Comparison of ENCODE assay signal across 21 cellular contexts in the genomic region with DNA sequence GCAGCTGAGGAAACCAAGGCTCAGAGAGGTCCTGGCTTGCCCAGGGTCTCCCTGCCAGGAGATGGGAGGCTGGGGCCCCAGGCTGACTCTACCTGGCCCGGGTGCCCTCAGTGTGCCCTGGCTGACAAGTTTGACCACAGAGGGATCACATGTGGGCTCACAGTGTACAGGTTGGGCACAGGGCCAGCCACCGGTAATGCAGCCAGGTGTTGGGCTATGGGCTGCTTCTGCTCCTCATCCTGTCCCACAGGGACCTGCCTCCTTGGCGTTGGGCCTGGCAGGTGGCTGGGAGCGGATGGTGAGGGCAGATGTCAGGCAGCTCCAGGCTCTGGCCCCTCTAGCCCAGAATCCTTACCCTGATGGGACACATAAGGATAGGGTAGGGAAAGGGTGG.
DNase-seq lines count a peak whose midpoint lies in the region; ATAC-seq and TF ChIP-seq lines count a peak whose summit lies in the region.
"Had no signal": no experiment of that assay in that cellular context is flagged by ENCODE, and none has a peak within 500 bp of the region (broad histone marks: within the 10 kb centered on the region; RNA-seq: fewer than 3 reads in every experiment).

No MANE protein-coding gene starts in this region.

- H3K27me3 ChIP-seq in left ventricle myocardium inferior (ENCODE audit: low read depth) = no peaks in the 10 kb centered on the region
- no peaks in the 10 kb centered on the region for H3K27me3 ChIP-seq in SJSA1 (replicated peaks)
- H3K27me3 ChIP-seq in upper lobe of right lung = no peaks in the 10 kb centered on the region
- H3K27me3 ChIP-seq: body of pancreas, right lobe of liver had no signal

- H3K36me3 ChIP-seq in left ventricle myocardium inferior (no peaks in the 10 kb centered on the region), SJSA1 (no peaks in the 10 kb centered on the region), upper lobe of right lung (no peaks in the 10 kb centered on the region)
- H3K36me3 ChIP-seq: right lobe of liver had no signal

- H3K4me1 ChIP-seq in left ventricle myocardium inferior = peaks cover 67% of the 10 kb centered on the region
- peaks cover 63% of the 10 kb centered on the region for H3K4me1 ChIP-seq in SJSA1 (replicated peaks)
- H3K4me1 ChIP-seq in upper lobe of right lung = peaks cover 1% of the 10 kb centered on the region
- H3K4me1 ChIP-seq: body of pancreas, right lobe of liver had no signal

- H3K9me3 ChIP-seq in left ventricle myocardium inferior (replicated peaks) = no peaks in the 10 kb centered on the region
- no peaks in the 10 kb centered on the region for H3K9me3 ChIP-seq in SJSA1 (replicated peaks)
- H3K9me3 ChIP-seq in upper lobe of right lung = no peaks in the 10 kb centered on the region
- H3K9me3 ChIP-seq: body of pancreas, right lobe of liver had no signal

- no peak for ATAC-seq in Right ventricle myocardium superior (ENCODE audit: poor library complexity)
- peak; percentile 27 for ATAC-seq in upper lobe of right lung
- ATAC-seq in left colon = no peak
- ATAC-seq: body of pancreas, HCT116, K562 had no signal

- no peak for DNase-seq in left ventricle myocardium inferior
- DNase-seq in Right ventricle myocardium superior = no peak
- peak; percentile 63 for DNase-seq in NCI-H2029 (lab: John Stamatoyannopoulos, UW)
- DNase-seq in SJSA1 (ENCODE audit: low read depth in 1 of 2, low spot score in 2 of 2) = no peak
- DNase-seq in upper lobe of right lung = no peak
- DNase-seq in left colon = no peak
- DNase-seq in OCI-M1 (lab: John Stamatoyannopoulos, UW) = no peak
- DNase-seq in H4 (ENCODE audit: low spot score) = no peak
- DNase-seq: activated CD4-positive, CD25-positive, alpha-beta regulatory T cell; activated naive CD8-positive, alpha-beta T cell treated with anti-CD3 and anti-CD28 coated beads for 36 hours; body of pancreas; CD8-positive, alpha-beta memory T cell; GDM1; MV-4-11; NCI-H446 treated with DMSO at 0.1 percent for 48 hours; occipital lobe; right lobe of liver; stimulated activated naive CD8-positive, alpha-beta T cell treated with anti-CD3 and anti-CD28 coated beads, Interleukin-15, amount 100 ng/mL, for 72 hours had no signal

- TF ChIP-seq CTCF in left ventricle myocardium inferior (IDR thresholded peaks at IDR 0.05; ENCODE audit: borderline replicate concordance) = no peak
- TF ChIP-seq CTCF in upper lobe of right lung (IDR thresholded peaks at IDR 0.05) = no peak

- H3K4me3 ChIP-seq in left ventricle myocardium inferior (no peak overlapping the region), SJSA1 (no peak overlapping the region), upper lobe of right lung (no peak overlapping the region)
- H3K4me3 ChIP-seq: body of pancreas, K562, right lobe of liver, SK-N-MC had no signal

- H3K27ac ChIP-seq in left ventricle myocardium inferior (replicated peaks) (peak overlapping the region; percentile 83), SJSA1 (peak overlapping the region; percentile 57), upper lobe of right lung (no peak overlapping the region)
- H3K27ac ChIP-seq: body of pancreas, right lobe of liver, SK-N-MC had no signal

- intact Hi-C loops in left ventricle myocardium inferior (cut with micrococcal nuclease) (no loop called here), Right ventricle myocardium superior (cut with DNase I) (no loop called here), upper lobe of right lung (cut with DNase I) (no loop called here), left colon (cut with DNase I, micrococcal nuclease) (no loop called here)
